1 cellular context compared by ENCODE assay signal in the genomic region with DNA sequence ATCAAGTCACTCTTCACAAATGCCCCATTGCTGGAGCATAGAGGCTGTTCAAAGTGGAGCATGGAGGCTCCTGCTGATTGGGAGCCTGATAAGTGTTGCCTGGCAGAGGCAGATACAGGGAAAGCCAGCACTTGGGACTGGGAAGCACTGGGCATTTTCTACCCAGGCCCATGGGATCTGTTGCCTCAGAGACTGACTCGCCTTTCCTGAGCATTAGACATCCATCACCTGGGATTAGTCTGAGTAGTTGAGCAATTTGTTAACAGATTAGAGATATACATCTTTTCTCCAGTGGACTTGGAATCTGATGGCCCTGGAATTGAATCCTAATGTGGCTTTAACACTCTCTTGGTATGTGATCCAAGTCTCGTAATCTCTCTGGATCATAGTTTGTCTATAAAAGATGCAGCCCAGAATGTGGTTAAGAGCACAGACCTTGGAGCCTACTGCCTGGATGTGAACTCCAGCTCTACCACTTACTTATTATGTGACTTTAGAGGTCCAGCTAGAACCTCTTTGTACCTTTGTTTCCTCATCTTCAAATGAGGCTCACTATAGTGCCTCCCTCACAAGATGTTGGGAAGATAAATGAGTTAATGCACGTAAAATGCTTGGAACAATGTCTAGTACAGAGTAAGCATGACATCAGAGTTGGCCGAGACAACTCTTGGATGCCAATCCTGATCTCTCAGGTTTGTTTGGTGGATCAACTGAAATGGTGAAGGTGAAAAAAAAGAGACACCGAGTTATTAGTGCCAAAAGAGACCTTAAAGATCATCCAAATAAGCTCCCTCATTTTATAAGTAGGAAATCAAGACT.
TF ChIP-seq lines count a peak whose summit lies in the region.

No MANE protein-coding gene starts in this region.

TF ChIP-seq in neural cell, 6 proteins besides CTCF, POLR2A, EP300 and RAD21 (continued from another document):
- TF ChIP-seq, protein P1, sequence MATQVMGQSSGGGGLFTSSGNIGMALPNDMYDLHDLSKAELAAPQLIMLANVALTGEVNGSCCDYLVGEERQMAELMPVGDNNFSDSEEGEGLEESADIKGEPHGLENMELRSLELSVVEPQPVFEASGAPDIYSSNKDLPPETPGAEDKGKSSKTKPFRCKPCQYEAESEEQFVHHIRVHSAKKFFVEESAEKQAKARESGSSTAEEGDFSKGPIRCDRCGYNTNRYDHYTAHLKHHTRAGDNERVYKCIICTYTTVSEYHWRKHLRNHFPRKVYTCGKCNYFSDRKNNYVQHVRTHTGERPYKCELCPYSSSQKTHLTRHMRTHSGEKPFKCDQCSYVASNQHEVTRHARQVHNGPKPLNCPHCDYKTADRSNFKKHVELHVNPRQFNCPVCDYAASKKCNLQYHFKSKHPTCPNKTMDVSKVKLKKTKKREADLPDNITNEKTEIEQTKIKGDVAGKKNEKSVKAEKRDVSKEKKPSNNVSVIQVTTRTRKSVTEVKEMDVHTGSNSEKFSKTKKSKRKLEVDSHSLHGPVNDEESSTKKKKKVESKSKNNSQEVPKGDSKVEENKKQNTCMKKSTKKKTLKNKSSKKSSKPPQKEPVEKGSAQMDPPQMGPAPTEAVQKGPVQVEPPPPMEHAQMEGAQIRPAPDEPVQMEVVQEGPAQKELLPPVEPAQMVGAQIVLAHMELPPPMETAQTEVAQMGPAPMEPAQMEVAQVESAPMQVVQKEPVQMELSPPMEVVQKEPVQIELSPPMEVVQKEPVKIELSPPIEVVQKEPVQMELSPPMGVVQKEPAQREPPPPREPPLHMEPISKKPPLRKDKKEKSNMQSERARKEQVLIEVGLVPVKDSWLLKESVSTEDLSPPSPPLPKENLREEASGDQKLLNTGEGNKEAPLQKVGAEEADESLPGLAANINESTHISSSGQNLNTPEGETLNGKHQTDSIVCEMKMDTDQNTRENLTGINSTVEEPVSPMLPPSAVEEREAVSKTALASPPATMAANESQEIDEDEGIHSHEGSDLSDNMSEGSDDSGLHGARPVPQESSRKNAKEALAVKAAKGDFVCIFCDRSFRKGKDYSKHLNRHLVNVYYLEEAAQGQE (IDR thresholded peaks at IDR 0.05; ENCODE audit: borderline replicate concordance), result no peak
- TF ChIP-seq POLR2AphosphoS5 (IDR thresholded peaks at IDR 0.05) (no peak), TAF1 (IDR thresholded peaks at IDR 0.05; ENCODE audit: low read depth) (no peak)
